Comparison of ENCODE assay signal across 13 cellular contexts in the genomic region with DNA sequence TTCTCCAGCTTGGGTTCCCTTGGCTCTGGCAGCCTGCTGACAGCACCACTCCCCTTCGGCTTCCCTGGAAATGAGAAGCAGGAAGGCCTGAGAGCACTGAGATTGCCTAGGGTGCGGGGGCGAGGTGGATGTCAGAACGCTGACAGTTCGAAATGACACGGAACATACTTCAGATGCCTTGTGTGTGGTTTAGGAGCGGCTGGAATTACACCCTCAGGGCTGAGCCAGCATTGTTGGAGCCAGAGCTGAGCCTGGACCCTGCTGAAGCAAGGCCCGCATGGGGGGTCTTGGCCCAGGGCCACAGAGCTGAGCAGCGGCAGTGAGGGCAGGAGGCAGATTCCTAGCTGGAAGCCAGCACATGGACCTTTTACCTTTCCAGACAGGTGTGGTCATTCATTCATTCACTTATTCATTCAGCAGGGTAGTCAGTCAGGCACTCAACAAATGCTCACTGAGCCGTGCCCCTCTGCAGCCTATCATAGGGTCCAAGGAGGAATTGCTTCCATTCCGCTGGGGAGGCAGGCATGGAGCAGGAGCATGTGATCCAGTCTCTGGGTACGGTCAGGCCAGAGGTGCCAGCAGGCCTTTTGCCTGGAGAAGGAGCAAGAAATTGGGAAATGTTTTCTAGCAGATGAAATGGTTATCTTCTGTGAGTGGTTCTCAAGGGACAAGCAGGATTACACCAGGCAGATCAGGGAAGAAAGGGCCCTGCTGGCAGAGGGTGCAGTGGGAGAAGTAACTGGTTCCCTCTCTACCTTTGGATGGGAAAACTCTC. TPM values are rescaled to one million over a fixed set of nuclear protein-coding genes. Genes with fewer than 3 reads are reported as not detected.
DNase-seq lines count a peak whose midpoint lies in the region; ATAC-seq, FAIRE-seq and TF ChIP-seq lines count a peak whose summit lies in the region.
"Had no signal": no experiment of that assay in that cellular context is flagged by ENCODE, and none has a peak within 500 bp of the region (broad histone marks: within the 10 kb centered on the region; RNA-seq: fewer than 3 reads in every experiment).

No MANE protein-coding gene starts in this region.

- POLR2A ChIA-PET in AG04450 (lab: Yijun Ruan, JAX): interaction anchor here (0.5 kb wide), 1 partner anchor 356 kb away, joined by 4 read pairs; no protein-coding TSS in a partner anchor

- DNase-seq in AG04450 (ENCODE audit: low read depth, low spot score) (peak; percentile 51), HTR-8/SVneo (ENCODE audit: insufficient read length, low spot score) (peak; percentile 82), cardiac fibroblast (ENCODE audit: low read depth in 2 of 2) (peak; percentile 40 to 86), kidney glomerular epithelial cell (lab: John Stamatoyannopoulos, UW) (peak; percentile 69), GM19238 (ENCODE audit: insufficient read length, low spot score) (no peak)
- no peak for DNase-seq in stimulated activated naive B cell treated with anti-CD40 and anti-IgM and Interleukin-4, amounts not matched to agents 10 μg/mL and 1 μg/mL and 100 μg/mL, for 72 hours
- no peak for DNase-seq in activated naive CD4-positive, alpha-beta T cell (lab: John Stamatoyannopoulos, UW)
- DNase-seq: activated B cell treated with CpG ODN at 0.5 μM for 24 hours; activated T-cell treated with anti-CD3 and anti-CD28 coated beads, Interleukin-2, amount 50 U/mL, for 4 hours; AML-193; naive thymus-derived CD4-positive, alpha-beta T cell; stimulated activated naive CD8-positive, alpha-beta T cell treated with anti-CD3 and anti-CD28 coated beads, Interleukin-15, amount 100 ng/mL, for 72 hours had no signal

- no peaks in the 10 kb centered on the region for H3K4me1 Mint-ChIP-seq in stimulated activated naive B cell treated with anti-CD40 and anti-IgM and Interleukin-4, amounts not matched to agents 10 μg/mL and 1 μg/mL and 100 μg/mL, for 72 hours
- H3K4me1 Mint-ChIP-seq: activated B cell treated with CpG ODN at 0.5 μM for 24 hours; naive thymus-derived CD4-positive, alpha-beta T cell; stimulated activated naive CD8-positive, alpha-beta T cell treated with anti-CD3 and anti-CD28 coated beads, Interleukin-15, amount 100 ng/mL, for 72 hours had no signal

- no peaks in the 10 kb centered on the region for H3K9me3 Mint-ChIP-seq in stimulated activated naive B cell treated with anti-CD40 and anti-IgM and Interleukin-4, amounts not matched to agents 10 μg/mL and 1 μg/mL and 100 μg/mL, for 72 hours
- H3K9me3 Mint-ChIP-seq: activated B cell treated with CpG ODN at 0.5 μM for 24 hours; activated T-cell treated with anti-CD3 and anti-CD28 coated beads, Interleukin-2, amount 50 U/mL, for 4 hours; naive thymus-derived CD4-positive, alpha-beta T cell; stimulated activated naive CD8-positive, alpha-beta T cell treated with anti-CD3 and anti-CD28 coated beads, Interleukin-15, amount 100 ng/mL, for 72 hours had no signal

- CTCF ChIA-PET in AG04450 (lab: Charles Lee): interaction anchor here (0.6 to 3.7 kb wide), 5 partner anchors 22 to 316 kb away, joined by 3 to 31 read pairs (median 4); partner anchors contain the start of gene FOXD2

- H3K4me3 ChIP-seq in AG04450 (ENCODE audit: low read depth, low read length): no peak overlapping the region
- H3K4me3 ChIP-seq in cardiac fibroblast (replicated peaks in 1 of 2; ENCODE audit: low read depth in 2 of 2, low read length in 2 of 2): no peak overlapping the region

- no peak for TF ChIP-seq CTCF in AG04450 (IDR thresholded peaks at IDR 0.05; ENCODE audit: low read depth, low read length)
- no peak for TF ChIP-seq CTCF in cardiac fibroblast (IDR thresholded peaks at IDR 0.05; ENCODE audit: low read depth, low read length)

- no peak for ATAC-seq in stimulated activated naive B cell treated with anti-CD40 and anti-IgM and Interleukin-4, amounts not matched to agents 10 μg/mL and 1 μg/mL and 100 μg/mL, for 72 hours (replicated peaks)
- no peak for ATAC-seq in HG02852 (IDR thresholded peaks at IDR 0.05; ENCODE audit: unreplicated experiment)
- ATAC-seq: activated T-cell treated with anti-CD3 and anti-CD28 coated beads, Interleukin-2, amount 50 U/mL, for 4 hours; naive thymus-derived CD4-positive, alpha-beta T cell; stimulated activated naive CD8-positive, alpha-beta T cell treated with anti-CD3 and anti-CD28 coated beads, Interleukin-15, amount 100 ng/mL, for 72 hours had no signal

- no peaks in the 10 kb centered on the region for H3K36me3 Mint-ChIP-seq in stimulated activated naive B cell treated with anti-CD40 and anti-IgM and Interleukin-4, amounts not matched to agents 10 μg/mL and 1 μg/mL and 100 μg/mL, for 72 hours
- H3K36me3 Mint-ChIP-seq: naive thymus-derived CD4-positive, alpha-beta T cell had no signal

- H3K9me3 ChIP-seq in AG04450 (ENCODE audit: control insufficient read depth, insufficient read depth, low read length): no peaks in the 10 kb centered on the region

- H3K27me3 Mint-ChIP-seq in stimulated activated naive B cell treated with anti-CD40 and anti-IgM and Interleukin-4, amounts not matched to agents 10 μg/mL and 1 μg/mL and 100 μg/mL, for 72 hours: peaks cover 40 to 41% of the 10 kb centered on the region in 2 donors

- H3K27ac ChIP-seq in AG04450 (ENCODE audit: low read depth, low read length): peak overlapping the region; percentile 47

- H3K4me3 Mint-ChIP-seq in stimulated activated naive B cell treated with anti-CD40 and anti-IgM and Interleukin-4, amounts not matched to agents 10 μg/mL and 1 μg/mL and 100 μg/mL, for 72 hours: no peak overlapping the region
- H3K4me3 Mint-ChIP-seq: activated B cell treated with CpG ODN at 0.5 μM for 24 hours; activated T-cell treated with anti-CD3 and anti-CD28 coated beads, Interleukin-2, amount 50 U/mL, for 4 hours; naive thymus-derived CD4-positive, alpha-beta T cell; stimulated activated naive CD8-positive, alpha-beta T cell treated with anti-CD3 and anti-CD28 coated beads, Interleukin-15, amount 100 ng/mL, for 72 hours had no signal

- H3K27me3 ChIP-seq in AG04450 (ENCODE audit: control insufficient read depth, insufficient read depth, low read length): peaks cover 4% of the 10 kb centered on the region

- no peak overlapping the region for H3K27ac Mint-ChIP-seq in stimulated activated naive B cell treated with anti-CD40 and anti-IgM and Interleukin-4, amounts not matched to agents 10 μg/mL and 1 μg/mL and 100 μg/mL, for 72 hours
- H3K27ac Mint-ChIP-seq: activated B cell treated with CpG ODN at 0.5 μM for 24 hours; naive thymus-derived CD4-positive, alpha-beta T cell; stimulated activated naive CD8-positive, alpha-beta T cell treated with anti-CD3 and anti-CD28 coated beads, Interleukin-15, amount 100 ng/mL, for 72 hours had no signal

- FAIRE-seq in HTR-8/SVneo (lab: Jason Lieb, UNC): peak; percentile 91

RNA-seq across cellular contexts. Expression of gene FOXE3, which starts 6.6 kb away (rescaled TPM):
- polyA plus RNA-seq in AG04450 (2011; rRNA removed): not detected in 2 replicates
- polyA minus RNA-seq in AG04450 (2011; rRNA and poly(A)+ RNA removed): not detected in 2 replicates
- polyA plus RNA-seq: naive thymus-derived CD4-positive, alpha-beta T cell had no signal

RNA-seq across cellular contexts. Expression of gene FOXD2, which starts 28.3 kb away (rescaled TPM):
- 0.01 TPM in 1 of 2 replicates, not detected in the other for polyA plus RNA-seq in AG04450 (2011; rRNA removed)
- not detected in 2 replicates for polyA minus RNA-seq in AG04450 (2011; rRNA and poly(A)+ RNA removed)

Comparison
In these comparisons a context has a peak if more than half of its experiments do, and no peak if none do; other contexts are left out.
1. DNase-seq: peak in AG04450 (single experiment), HTR-8/SVneo (single experiment), cardiac fibroblast (2 of 2) and kidney glomerular epithelial cell (single experiment); none in stimulated activated naive B cell treated with anti-CD40 and anti-IgM and Interleukin-4, amounts not matched to agents 10 μg/mL and 1 μg/mL and 100 μg/mL, for 72 hours (single experiment), GM19238 (single experiment) and activated naive CD4-positive, alpha-beta T cell (0 of 4).